Comparison of ENCODE assay signal across 16 cellular contexts in genomic region chr13:77701305-77701704, GRCh38. TPM values are rescaled to one million over a fixed set of nuclear protein-coding genes. Genes with fewer than 3 reads are reported as not detected.
DNase-seq lines count a peak whose midpoint lies in the region; ATAC-seq and TF ChIP-seq lines count a peak whose summit lies in the region.
"Had no signal": no experiment of that assay in that cellular context is flagged by ENCODE, and none has a peak within 500 bp of the region (broad histone marks: within the 10 kb centered on the region; RNA-seq: fewer than 3 reads in every experiment).

No MANE protein-coding gene starts in this region.

- ATAC-seq in activated CD4-positive, alpha-beta T cell treated with anti-CD3 and anti-CD28 coated beads for 36 hours: no peak
- ATAC-seq: CD8-positive, alpha-beta T cell had no signal

- POLR2A ChIA-PET in activated CD4-positive, alpha-beta T cell treated with anti-CD3 and anti-CD28 coated beads for 36 hours (lab: Charles Lee): no interaction called here

- DNase-seq in LoVo (ENCODE audit: low spot score) (peak; percentile 16), dorsolateral prefrontal cortex (no peak), neural progenitor cell (ENCODE audit: low spot score) (no peak), NCI-H446 treated with DMSO at 0.1 percent for 48 hours (lab: John Stamatoyannopoulos, UW) (no peak)
- DNase-seq in stimulated activated CD4-positive, alpha-beta T cell treated with anti-CD3 and anti-CD28 coated beads, Interleukin-2, amount 100 ng/mL, for 24 hours: no peak
- no peak for DNase-seq in effector CD8-positive, alpha-beta T cell (lab: John Stamatoyannopoulos, UW)
- DNase-seq in activated CD4-positive, alpha-beta T cell treated with anti-CD3 and anti-CD28 coated beads for 36 hours: no peak
- DNase-seq: CD8-positive, alpha-beta T cell; NCI-H1105 treated with DMSO at 0.1 percent for 48 hours; NCI-H187 treated with DMSO at 0.1 percent for 48 hours; NCI-H345; NCI-H69; NK-92 treated with Interleukin-12 subunit alpha and Interleukin-12 subunit beta, amount 100 ng/mL, for 24 hours had no signal

- peak overlapping the region in 57 of 59 donors; percentile 33 to 97 (median 85) for H3K4me3 ChIP-seq in dorsolateral prefrontal cortex
- H3K4me3 ChIP-seq in neural progenitor cell: peak overlapping the region; percentile 0
- H3K4me3 ChIP-seq: BLaER1 had no signal

- peaks cover 69% of the 10 kb centered on the region for H3K79me2 ChIP-seq in neural progenitor cell (ENCODE audit: low read depth)

- peak overlapping the region; percentile 57 for H3K27ac ChIP-seq in 22Rv1
- H3K27ac ChIP-seq in dorsolateral prefrontal cortex: peak overlapping the region in 37 of 59 donors; percentile 3 to 97 (median 59)
- no peak overlapping the region for H3K27ac ChIP-seq in neural progenitor cell
- H3K27ac ChIP-seq: BLaER1, RWPE1 had no signal

- H3K4me3 Mint-ChIP-seq in neural progenitor cell: no peak overlapping the region
- no peak overlapping the region for H3K4me3 Mint-ChIP-seq in activated CD4-positive, alpha-beta T cell treated with anti-CD3 and anti-CD28 coated beads for 36 hours
- H3K4me3 Mint-ChIP-seq: CD8-positive, alpha-beta T cell had no signal

- no peaks in the 10 kb centered on the region for H3K9me3 ChIP-seq in neural progenitor cell (ENCODE audit: low read depth)

- peaks cover 7% of the 10 kb centered on the region for H3K27me3 Mint-ChIP-seq in neural progenitor cell (ENCODE audit: insufficient read depth, low read depth)
- no peaks in the 10 kb centered on the region for H3K27me3 Mint-ChIP-seq in activated CD4-positive, alpha-beta T cell treated with anti-CD3 and anti-CD28 coated beads for 36 hours

- intact Hi-C loops in dorsolateral prefrontal cortex (cut with DNase I): no loop called here
- intact Hi-C loops in activated CD4-positive, alpha-beta T cell treated with anti-CD3 and anti-CD28 coated beads for 36 hours (cut with DNase I, micrococcal nuclease): no loop called here

- H3K27ac Mint-ChIP-seq in neural progenitor cell: no peak overlapping the region
- H3K27ac Mint-ChIP-seq in activated CD4-positive, alpha-beta T cell treated with anti-CD3 and anti-CD28 coated beads for 36 hours: no peak overlapping the region
- H3K27ac Mint-ChIP-seq: CD8-positive, alpha-beta T cell had no signal

- H3F3A ChIP-seq in neural progenitor cell (ENCODE audit: low read depth): peaks cover 19% of the 10 kb centered on the region

- H3K4me1 ChIP-seq in neural progenitor cell: peaks cover 22% of the 10 kb centered on the region

- H3K4me1 Mint-ChIP-seq in neural progenitor cell: peaks cover 30% of the 10 kb centered on the region
- H3K4me1 Mint-ChIP-seq in activated CD4-positive, alpha-beta T cell treated with anti-CD3 and anti-CD28 coated beads for 36 hours: peaks cover 34% of the 10 kb centered on the region

- peaks cover 3% of the 10 kb centered on the region for H3K36me3 ChIP-seq in neural progenitor cell

- H3K27me3 ChIP-seq in dorsolateral prefrontal cortex (no peaks in the 10 kb centered on the region), neural progenitor cell (peaks cover 5% of the 10 kb centered on the region)

- H3K4me2 ChIP-seq in neural progenitor cell: peak overlapping the region; percentile 79

- H2AFZ ChIP-seq in neural progenitor cell (replicated peaks): no peak overlapping the region

- peaks cover 26% of the 10 kb centered on the region for H3K36me3 Mint-ChIP-seq in neural progenitor cell
- H3K36me3 Mint-ChIP-seq in activated CD4-positive, alpha-beta T cell treated with anti-CD3 and anti-CD28 coated beads for 36 hours (ENCODE audit: low read depth): peaks cover 8% of the 10 kb centered on the region

- peaks cover 47% of the 10 kb centered on the region for H4K20me1 ChIP-seq in neural progenitor cell (ENCODE audit: low read depth)

- TF ChIP-seq CTCF in 22Rv1 (IDR thresholded peaks at IDR 0.05) (no peak), dorsolateral prefrontal cortex (IDR thresholded peaks at IDR 0.05 in 54 of 56, conservative IDR thresholded peaks at IDR 0.05 in 2 of 56; ENCODE audit: low read depth in 1 of 56, partially characterized antibody in 56 of 56) (no peak), neural progenitor cell (IDR thresholded peaks at IDR 0.05) (no peak)

- H3K9me3 Mint-ChIP-seq in neural progenitor cell: peaks cover 19% of the 10 kb centered on the region
- H3K9me3 Mint-ChIP-seq in activated CD4-positive, alpha-beta T cell treated with anti-CD3 and anti-CD28 coated beads for 36 hours (ENCODE audit: low read depth): no peaks in the 10 kb centered on the region
- H3K9me3 Mint-ChIP-seq: CD8-positive, alpha-beta T cell had no signal

- CTCF ChIA-PET in activated CD4-positive, alpha-beta T cell treated with anti-CD3 and anti-CD28 coated beads for 36 hours (lab: Charles Lee): no interaction called here

- H3K9ac ChIP-seq in neural progenitor cell: no peak overlapping the region
- H3K9ac ChIP-seq: BLaER1 had no signal

RNA-seq across cellular contexts. Expression of gene SLAIN1, which starts 3.8 kb away (rescaled TPM):
- 100 to 1,000 TPM; 103 to 777 (median 227) TPM for total RNA-seq in dorsolateral prefrontal cortex
- total RNA-seq in neural progenitor cell (ENCODE audit: low replicate concordance): 72.8 and 87.2 TPM in 2 replicates
- 10 to 100 TPM; 26.7 to 39.8 TPM for total RNA-seq in activated CD4-positive, alpha-beta T cell treated with anti-CD3 and anti-CD28 coated beads for 36 hours
